ENCODE assay signal across 12 cellular contexts in genomic region chr7:101936223-101936611, GRCh38.
DNase-seq lines count a peak whose midpoint lies in the region; ATAC-seq and TF ChIP-seq lines count a peak whose summit lies in the region.
"Had no signal": no experiment of that assay in that cellular context is flagged by ENCODE, and none has a peak within 500 bp of the region (broad histone marks: within the 10 kb centered on the region; RNA-seq: fewer than 3 reads in every experiment).

No MANE protein-coding gene starts in this region.

- intact Hi-C loops in Right ventricle myocardium inferior (cut with DNase I), result loop anchor here (5.0 kb wide), 1 partner anchor 79 kb away; no protein-coding TSS in a partner anchor
- intact Hi-C loops in cardiac septum (cut with DNase I), result loop anchor here (5.0 kb wide), 1 partner anchor 119 kb away; the partner anchor contains the start of gene CUX1
- intact Hi-C loops in vagina (cut with DNase I), result loop anchor here (10.0 kb wide), 1 partner anchor 121 kb away; the partner anchor contains the start of gene CUX1

- TF ChIP-seq POLR2A in gastroesophageal sphincter (IDR thresholded peaks at IDR 0.05) (no peak), vagina (IDR thresholded peaks at IDR 0.05) (no peak)

- H3K4me1 ChIP-seq in gastroesophageal sphincter (peaks cover 0 to 79% (median 25%) of the 10 kb centered on the region in 3 donors), vagina (peaks cover 55% of the 10 kb centered on the region)

- H3K27me3 Mint-ChIP-seq in nephron progenitor cell (ENCODE audit: low read depth, poor library complexity), result peaks cover 6% of the 10 kb centered on the region
- H3K27me3 Mint-ChIP-seq: stimulated activated naive CD8-positive, alpha-beta T cell treated with anti-CD3 and anti-CD28 coated beads, Interleukin-15, Interleukin-2, amounts not matched to agents 100 ng/mL and 50 ng/mL, for 24 hours had no signal

- DNase-seq in Right ventricle myocardium inferior (ENCODE audit: missing footprints) (no peak), cardiac septum (ENCODE audit: low spot score) (no peak), nephron progenitor cell (no peak), vagina (ENCODE audit: extremely low spot score in 2 of 2) (no peak), NCI-H187 treated with DMSO at 0.1 percent for 48 hours (lab: John Stamatoyannopoulos, UW) (no peak), C1 segment of cervical spinal cord (lab: John Stamatoyannopoulos, UW) (no peak)
- DNase-seq in activated CD4-positive, CD25-positive, alpha-beta regulatory T cell treated with anti-CD3 and anti-CD28 coated beads, Interleukin-2, amount 50 U/mL, for 72 hours, result no peak
- DNase-seq: activated CD4-positive, alpha-beta T cell treated with anti-CD3 and anti-CD28 coated beads for 48 hours; hippocampal formation; NCI-H1436 treated with DMSO at 0.1 percent for 48 hours had no signal

- TF ChIP-seq CTCF in gastroesophageal sphincter (IDR thresholded peaks at IDR 0.05) (no peak), nephron progenitor cell (IDR thresholded peaks at IDR 0.05) (no peak), vagina (IDR thresholded peaks at IDR 0.05) (no peak)

- peaks cover 72% of the 10 kb centered on the region for H3K4me1 Mint-ChIP-seq in nephron progenitor cell

- peak overlapping the region; percentile 68 for H3K4me3 Mint-ChIP-seq in nephron progenitor cell
- H3K4me3 Mint-ChIP-seq: stimulated activated naive CD8-positive, alpha-beta T cell treated with anti-CD3 and anti-CD28 coated beads, Interleukin-15, Interleukin-2, amounts not matched to agents 100 ng/mL and 50 ng/mL, for 24 hours had no signal

- ATAC-seq in Right ventricle myocardium inferior (peak; percentile 13), gastroesophageal sphincter (peak; percentile 28)

- peak overlapping the region; percentile 39 to 91 (median 85) for H3K27ac ChIP-seq in gastroesophageal sphincter
- peak overlapping the region; percentile 65 for H3K27ac ChIP-seq in vagina

- no peak overlapping the region for H3K27ac Mint-ChIP-seq in nephron progenitor cell
- H3K27ac Mint-ChIP-seq: stimulated activated naive CD8-positive, alpha-beta T cell treated with anti-CD3 and anti-CD28 coated beads, Interleukin-15, Interleukin-2, amounts not matched to agents 100 ng/mL and 50 ng/mL, for 24 hours had no signal

- 7 to 17% methylated on average over 7 to 11 of the region's 13 CpGs for WGBS in gastroesophageal sphincter (ENCODE audit: low coverage in 1 of 2), 2 donors

- H3K36me3 Mint-ChIP-seq in nephron progenitor cell (ENCODE audit: low read depth), result peaks cover 28% of the 10 kb centered on the region

- H3K36me3 ChIP-seq in gastroesophageal sphincter (no peaks in the 10 kb centered on the region), vagina (no peaks in the 10 kb centered on the region)

- peak overlapping the region; percentile 3 to 43 for H3K4me3 ChIP-seq in gastroesophageal sphincter
- H3K4me3 ChIP-seq in vagina, result peak overlapping the region; percentile 38 to 39

- TF ChIP-seq EP300 in gastroesophageal sphincter (IDR thresholded peaks at IDR 0.05), result no peak

- H3K9me3 ChIP-seq in gastroesophageal sphincter, result no peaks in the 10 kb centered on the region
- H3K9me3 ChIP-seq in vagina, result no peaks in the 10 kb centered on the region

- H3K9me3 Mint-ChIP-seq in nephron progenitor cell, result peaks cover 9% of the 10 kb centered on the region
- H3K9me3 Mint-ChIP-seq: stimulated activated naive CD8-positive, alpha-beta T cell treated with anti-CD3 and anti-CD28 coated beads, Interleukin-15, Interleukin-2, amounts not matched to agents 100 ng/mL and 50 ng/mL, for 24 hours had no signal

- H3K27me3 ChIP-seq in gastroesophageal sphincter (no peaks in the 10 kb centered on the region), vagina (no peaks in the 10 kb centered on the region)
